17 cellular contexts compared by ENCODE assay signal in genomic region chr5:142275496-142275895, GRCh38.
"Had no signal": no experiment of that assay in that cellular context is flagged by ENCODE, and none has a peak within 500 bp of the region (broad histone marks: within the 10 kb centered on the region; RNA-seq: fewer than 3 reads in every experiment).

No MANE protein-coding gene starts in this region.

- H3K36me3 ChIP-seq: colonic mucosa, esophagus squamous epithelium, right lobe of liver, suprapubic skin had no signal

- H3K27me3 ChIP-seq: colonic mucosa, right lobe of liver, suprapubic skin had no signal

- H3K27ac ChIP-seq: colonic mucosa, esophagus squamous epithelium, right lobe of liver, suprapubic skin had no signal

- H3K4me3 Mint-ChIP-seq: activated CD4-positive, alpha-beta T cell treated with anti-CD3 and anti-CD28 coated beads, Interleukin-2, amount 10 ng/mL, durations not matched to agents 7 days and 5 days; activated naive CD8-positive, alpha-beta T cell; nephron progenitor cell; stimulated activated naive CD8-positive, alpha-beta T cell treated with anti-CD3 and anti-CD28 coated beads, Interleukin-15, Interleukin-2, amounts not matched to agents 100 ng/mL and 50 ng/mL, for 24 hours; T-helper 2 cell treated with Interferon-gamma antibody and Interleukin-4, amounts not matched to agents 5 μg/mL and 100 μg/mL, for 36 hours had no signal

- H3K36me3 Mint-ChIP-seq: activated naive CD8-positive, alpha-beta T cell had no signal

- H3K27ac Mint-ChIP-seq: activated CD4-positive, alpha-beta T cell treated with anti-CD3 and anti-CD28 coated beads, Interleukin-2, amount 10 ng/mL, durations not matched to agents 7 days and 5 days; activated naive CD8-positive, alpha-beta T cell; nephron progenitor cell; progenitor cell of endocrine pancreas; stimulated activated naive CD8-positive, alpha-beta T cell treated with anti-CD3 and anti-CD28 coated beads, Interleukin-15, Interleukin-2, amounts not matched to agents 100 ng/mL and 50 ng/mL, for 24 hours; T-helper 2 cell treated with Interferon-gamma antibody and Interleukin-4, amounts not matched to agents 5 μg/mL and 100 μg/mL, for 36 hours had no signal

- H3K27me3 Mint-ChIP-seq: activated naive CD8-positive, alpha-beta T cell; progenitor cell of endocrine pancreas; stimulated activated naive CD8-positive, alpha-beta T cell treated with anti-CD3 and anti-CD28 coated beads, Interleukin-15, Interleukin-2, amounts not matched to agents 100 ng/mL and 50 ng/mL, for 24 hours had no signal

- DNase-seq: activated CD4-positive, alpha-beta T cell treated with anti-CD3 and anti-CD28 coated beads, Interleukin-2, amount 10 ng/mL, durations not matched to agents 7 days and 5 days; activated CD4-positive, CD25-positive, alpha-beta regulatory T cell; activated CD8-positive, alpha-beta memory T cell treated with anti-CD3 and anti-CD28 coated beads, Interleukin-2, amount 50 U/mL, for 48 hours; activated gamma-delta T cell treated with Interleukin-2 at 50 U/mL for 16 hours; amniotic stem cell; central memory CD4-positive, alpha-beta T cell; colonic mucosa; esophagus squamous epithelium; left colon; nephron progenitor cell; right lobe of liver; trophoblast cell had no signal

- H3K4me1 Mint-ChIP-seq: activated CD4-positive, alpha-beta T cell treated with anti-CD3 and anti-CD28 coated beads, Interleukin-2, amount 10 ng/mL, durations not matched to agents 7 days and 5 days had no signal

- H3K9me3 ChIP-seq: colonic mucosa, esophagus squamous epithelium, right lobe of liver, suprapubic skin had no signal

- H3K9me3 Mint-ChIP-seq: activated CD4-positive, alpha-beta T cell treated with anti-CD3 and anti-CD28 coated beads, Interleukin-2, amount 10 ng/mL, durations not matched to agents 7 days and 5 days; nephron progenitor cell; stimulated activated naive CD8-positive, alpha-beta T cell treated with anti-CD3 and anti-CD28 coated beads, Interleukin-15, Interleukin-2, amounts not matched to agents 100 ng/mL and 50 ng/mL, for 24 hours; T-helper 2 cell treated with Interferon-gamma antibody and Interleukin-4, amounts not matched to agents 5 μg/mL and 100 μg/mL, for 36 hours had no signal

- ATAC-seq: left colon, right lobe of liver had no signal

- H3K4me1 ChIP-seq: colonic mucosa, right lobe of liver had no signal

- H3K4me3 ChIP-seq: colonic mucosa, esophagus squamous epithelium, right lobe of liver, suprapubic skin had no signal
